16 cellular contexts compared by ENCODE assay signal in genomic region chr6:72783667-72784066, GRCh38.
A peak's percentile ranks its signal among the peaks of the same experiment; 100 is the strongest.
DNase-seq lines count a peak whose midpoint lies in the region; ATAC-seq and TF ChIP-seq lines count a peak whose summit lies in the region.
"Had no signal": no experiment of that assay in that cellular context is flagged by ENCODE, and none has a peak within 500 bp of the region (broad histone marks: within the 10 kb centered on the region; RNA-seq: fewer than 3 reads in every experiment).

No MANE protein-coding gene starts in this region.

- DNase-seq in SK-N-SH (no peak), fibroblast of pulmonary artery (ENCODE audit: low read depth) (peak; percentile 82), stromal cell of bone marrow (ENCODE audit: low read depth) (peak; percentile 53), NCI-H187 (lab: John Stamatoyannopoulos, UW) (no peak), DMS153 treated with DMSO at 0.1 percent for 48 hours (lab: John Stamatoyannopoulos, UW; ENCODE audit: unreplicated experiment) (no peak), D341Med (ENCODE audit: low spot score) (no peak)
- DNase-seq: 8988T; activated effector memory CD4-positive, alpha-beta T cell treated with anti-CD3 and anti-CD28 coated beads, Interleukin-2, amount 50 U/mL, for 16 hours; COR-L47; Karpas-422; NCI-H1436 treated with DMSO at 0.1 percent for 48 hours; nucleus accumbens; OCI-M1; stimulated activated CD4-positive, alpha-beta T cell treated with anti-CD3 and anti-CD28 coated beads, Interleukin-12 subunit alpha, Interleukin-12 subunit beta, amount 100 ng/mL, for 4 hours had no signal

- WGBS in SK-N-SH (ENCODE audit: low lambda C conversion rate) = 60% methylated on average over 1 of the region's 1 CpG

- H3K79me2 ChIP-seq in SK-N-SH (ENCODE audit: insufficient read depth) = peaks cover 56% of the 10 kb centered on the region

- CTCF ChIA-PET in SK-N-SH (lab: Yijun Ruan, JAX) = no interaction called here

- TF ChIP-seq EP300 in SK-N-SH (IDR thresholded peaks at IDR 0.05; ENCODE audit: borderline replicate concordance in 1 of 2, low read depth in 1 of 2, low read length in 1 of 2) = no peak

- 0 out of 2 replicates have a peak, but pooled peaks cover 4% of the 10 kb centered on the region for H4K20me1 ChIP-seq in SK-N-SH (ENCODE audit: insufficient read depth)

- H3K36me3 ChIP-seq in SK-N-SH (replicated peaks in 1 of 2; ENCODE audit: control insufficient read depth in 1 of 2, insufficient read depth in 2 of 2, low read length in 1 of 2) = no peaks in the 10 kb centered on the region

- H2AFZ ChIP-seq in SK-N-SH (ENCODE audit: low read depth) = no peak overlapping the region

- no peak overlapping the region for H3K4me2 ChIP-seq in SK-N-SH

- H3K9me2 ChIP-seq in SK-N-SH = no peaks in the 10 kb centered on the region

- TF ChIP-seq CTCF in SK-N-SH (IDR thresholded peaks at IDR 0.05) (no peak), fibroblast of pulmonary artery (IDR thresholded peaks at IDR 0.05; ENCODE audit: low read length, missing control alignments) (no peak)

- H3K4me1 ChIP-seq in SK-N-SH (ENCODE audit: control insufficient read depth in 1 of 2, insufficient read depth in 2 of 2, low read depth in 1 of 2, low read length in 1 of 2) = peaks cover 5 to 29% of the 10 kb centered on the region in 2 experiments; a peak in 2 of 4 replicates

- no peak overlapping the region for H3K9ac ChIP-seq in SK-N-SH

- peaks cover 36% of the 10 kb centered on the region for H3F3A ChIP-seq in SK-N-SH (replicated peaks; ENCODE audit: insufficient read depth)

- no peak for TF ChIP-seq RAD21 in SK-N-SH (IDR thresholded peaks at IDR 0.05; ENCODE audit: low read length)

- H3K4me3 ChIP-seq in SK-N-SH (ENCODE audit: low read depth in 2 of 2, low read length in 1 of 2) (no peak overlapping the region), fibroblast of pulmonary artery (replicated peaks; ENCODE audit: low read depth, low read length) (no peak overlapping the region)

- no peaks in the 10 kb centered on the region for H3K27me3 ChIP-seq in SK-N-SH (ENCODE audit: insufficient read depth)

- no peaks in the 10 kb centered on the region for H3K9me3 ChIP-seq in SK-N-SH

- POLR2A ChIA-PET in SK-N-SH (lab: Yijun Ruan, JAX) = no interaction called here

- H3K27ac ChIP-seq in SK-N-SH (ENCODE audit: low read depth in 2 of 2, low read length in 1 of 2) = peak overlapping the region in 1 of 2 experiments; percentile 62; a peak in 2 of 4 replicates
- H3K27ac ChIP-seq in angular gyrus (ENCODE audit: low read depth, low read length) = peak overlapping the region; percentile 59

- ATAC-seq in SK-N-SH treated with all-trans-retinoic acid at 6 μM for 48 hours = no peak

TF ChIP-seq in SK-N-SH treated with all-trans-retinoic acid at 6 μM for 48 hours, 23 proteins besides CTCF, POLR2A, EP300 and RAD21:
- no peak for TF ChIP-seq POU6F1 (CRISPR knock-in tag; IDR thresholded peaks at IDR 0.05; ENCODE audit: borderline replicate concordance, low read depth)
- TF ChIP-seq ISL1 (CRISPR knock-in tag; IDR thresholded peaks at IDR 0.05) = peak; percentile 27

TF ChIP-seq in SK-N-SH, 30 proteins besides CTCF, POLR2A, EP300 and RAD21:
- TF ChIP-seq TCF12 (IDR thresholded peaks at IDR 0.05) (no peak), RXRA (IDR thresholded peaks at IDR 0.05; ENCODE audit: borderline replicate concordance, low read depth) (no peak), TAF1 (IDR thresholded peaks at IDR 0.05; ENCODE audit: borderline replicate concordance, low read depth, low read length) (no peak), FOXM1 (IDR thresholded peaks at IDR 0.05; ENCODE audit: low read depth) (no peak), GABPA (IDR thresholded peaks at IDR 0.05; ENCODE audit: low read depth) (no peak), TEAD4 (IDR thresholded peaks at IDR 0.05; ENCODE audit: borderline replicate concordance, insufficient read depth) (no peak), JUND (IDR thresholded peaks at IDR 0.05) (no peak), SMC3 (IDR thresholded peaks at IDR 0.05; ENCODE audit: low read depth, low read length) (no peak), MAX (IDR thresholded peaks at IDR 0.05; ENCODE audit: low read depth) (no peak), CHD2 (IDR thresholded peaks at IDR 0.05; ENCODE audit: low read length, partially characterized antibody) (no peak), ELF1 (IDR thresholded peaks at IDR 0.05) (no peak), GATA2 (CRISPR knock-in tag; IDR thresholded peaks at IDR 0.05) (no peak), IRF3 (IDR thresholded peaks at IDR 0.05; ENCODE audit: low read depth, low read length) (no peak), USF2 (IDR thresholded peaks at IDR 0.05; ENCODE audit: borderline replicate concordance, low read depth, low read length) (no peak), SIN3A (IDR thresholded peaks at IDR 0.05; ENCODE audit: borderline replicate concordance, low read depth, low read length) (no peak), EZH2phosphoT487 (IDR thresholded peaks at IDR 0.05; ENCODE audit: borderline replicate concordance, low read depth) (no peak)
TF ChIP-seq in SK-N-SH: peak in this region for 0.

Comparison
In these comparisons a context has a peak if more than half of its experiments do, and no peak if none do; other contexts are left out.
1. DNase-seq: peak in fibroblast of pulmonary artery (single experiment) and stromal cell of bone marrow (single experiment); none in SK-N-SH (single experiment), NCI-H187 (0 of 2), DMS153 treated with DMSO at 0.1 percent for 48 hours (single experiment) and D341Med (single experiment).